In genomic region chr14:92465353-92466067, GRCh38 we compare ENCODE assay signal across 15 cellular contexts. TPM values are rescaled to one million over a fixed set of nuclear protein-coding genes. Genes with fewer than 3 reads are reported as not detected.
DNase-seq lines count a peak whose midpoint lies in the region; ATAC-seq and TF ChIP-seq lines count a peak whose summit lies in the region.
"Had no signal": no experiment of that assay in that cellular context is flagged by ENCODE, and none has a peak within 500 bp of the region (broad histone marks: within the 10 kb centered on the region; RNA-seq: fewer than 3 reads in every experiment).

No MANE protein-coding gene starts in this region.

- H3K36me3 ChIP-seq in left lung (no peaks in the 10 kb centered on the region), body of pancreas (replicated peaks in 1 of 2; ENCODE audit: insufficient read depth in 1 of 2, low read depth in 2 of 2) (no peaks in the 10 kb centered on the region)

- CTCF ChIA-PET in activated CD8-positive, alpha-beta memory T cell treated with anti-CD3 and anti-CD28 coated beads, Interleukin-2, amount 10 ng/mL, durations not matched to agents 7 days and 5 days (lab: Charles Lee) = no interaction called here
- CTCF ChIA-PET in WTC11 (lab: Charles Lee) = interaction anchor here (0.9 kb wide), 3 partner anchors 122 to 221 kb away, joined by 3 read pairs; no protein-coding TSS in a partner anchor

- H3K9me3 ChIP-seq in left lung (peaks cover 0 to 11% of the 10 kb centered on the region in 2 donors), body of pancreas (peaks cover 0 to 5% (median 0%) of the 10 kb centered on the region in 3 donors)

- POLR2A ChIA-PET in WTC11 (lab: Charles Lee) = interaction anchor here (0.5 kb wide), 1 partner anchor 608 kb away, joined by 4 read pairs; no protein-coding TSS in a partner anchor

- H3K4me1 Mint-ChIP-seq in activated CD8-positive, alpha-beta memory T cell treated with anti-CD3 and anti-CD28 coated beads, Interleukin-2, amount 10 ng/mL, durations not matched to agents 7 days and 5 days = peaks cover 20% of the 10 kb centered on the region
- H3K4me1 Mint-ChIP-seq in WTC11 (peaks cover 14% of the 10 kb centered on the region), type B pancreatic cell (ENCODE audit: unreplicated experiment) (peaks cover 8% of the 10 kb centered on the region), glutamatergic neuron (ENCODE audit: low read depth, unreplicated experiment) (no peaks in the 10 kb centered on the region)

- no peak for ATAC-seq in activated CD8-positive, alpha-beta memory T cell treated with anti-CD3 and anti-CD28 coated beads, Interleukin-2, amount 10 ng/mL, durations not matched to agents 7 days and 5 days
- ATAC-seq in WTC11 (peak; percentile 65), left lung (peak; percentile 13), body of pancreas (no peak), HG03045 (IDR thresholded peaks at IDR 0.05; ENCODE audit: unreplicated experiment) (no peak)
- ATAC-seq: K562 had no signal

- H3K36me3 Mint-ChIP-seq in activated CD8-positive, alpha-beta memory T cell treated with anti-CD3 and anti-CD28 coated beads, Interleukin-2, amount 10 ng/mL, durations not matched to agents 7 days and 5 days = peaks cover 6% of the 10 kb centered on the region
- H3K36me3 Mint-ChIP-seq in WTC11 = peaks cover 8% of the 10 kb centered on the region
- peaks cover 4% of the 10 kb centered on the region for H3K36me3 Mint-ChIP-seq in type B pancreatic cell
- peaks cover 10% of the 10 kb centered on the region for H3K36me3 Mint-ChIP-seq in glutamatergic neuron (ENCODE audit: unreplicated experiment)

- 63 to 70% methylated on average over 12 of the region's 13 CpGs for WGBS in body of pancreas, 2 donors

- H3K9me3 Mint-ChIP-seq in activated CD8-positive, alpha-beta memory T cell treated with anti-CD3 and anti-CD28 coated beads, Interleukin-2, amount 10 ng/mL, durations not matched to agents 7 days and 5 days (ENCODE audit: low read depth) = peaks cover 2% of the 10 kb centered on the region
- H3K9me3 Mint-ChIP-seq in WTC11 (peaks cover 22% of the 10 kb centered on the region), type B pancreatic cell (peaks cover 11% of the 10 kb centered on the region), glutamatergic neuron (ENCODE audit: unreplicated experiment) (peaks cover 2% of the 10 kb centered on the region)

- TF ChIP-seq CTCF in WTC11 (IDR thresholded peaks at IDR 0.05) (no peak), left lung (IDR thresholded peaks at IDR 0.05) (no peak), type B pancreatic cell (conservative IDR thresholded peaks at IDR 0.05) (no peak), glutamatergic neuron (IDR thresholded peaks at IDR 0.05; ENCODE audit: partially characterized antibody, unreplicated experiment) (no peak), body of pancreas (IDR thresholded peaks at IDR 0.05) (no peak)

- intact Hi-C loops in left lung (cut with DNase I) (no loop called here), body of pancreas (cut with DNase I) (no loop called here)

- H3K4me3 ChIP-seq in left lung (no peak overlapping the region), body of pancreas (no peak overlapping the region)
- H3K4me3 ChIP-seq: K562 had no signal

- H3K27ac Mint-ChIP-seq in activated CD8-positive, alpha-beta memory T cell treated with anti-CD3 and anti-CD28 coated beads, Interleukin-2, amount 10 ng/mL, durations not matched to agents 7 days and 5 days = no peak overlapping the region
- H3K27ac Mint-ChIP-seq in WTC11 = no peak overlapping the region
- no peak overlapping the region for H3K27ac Mint-ChIP-seq in type B pancreatic cell
- H3K27ac Mint-ChIP-seq in glutamatergic neuron (ENCODE audit: unreplicated experiment) = no peak overlapping the region

- H3K27me3 ChIP-seq in left lung (no peaks in the 10 kb centered on the region), body of pancreas (no peaks in the 10 kb centered on the region)

- H3K4me3 Mint-ChIP-seq in activated CD8-positive, alpha-beta memory T cell treated with anti-CD3 and anti-CD28 coated beads, Interleukin-2, amount 10 ng/mL, durations not matched to agents 7 days and 5 days = no peak overlapping the region
- H3K4me3 Mint-ChIP-seq in WTC11 (no peak overlapping the region), type B pancreatic cell (no peak overlapping the region), glutamatergic neuron (ENCODE audit: unreplicated experiment) (no peak overlapping the region)

- H3K4me1 ChIP-seq in left lung (peaks cover 0 to 30% of the 10 kb centered on the region in 2 donors), body of pancreas (no peaks in the 10 kb centered on the region)

- H3K27ac ChIP-seq in left lung (peak overlapping the region in 1 of 2 donors; percentile 48), body of pancreas (no peak overlapping the region)

- H3K27me3 Mint-ChIP-seq in activated CD8-positive, alpha-beta memory T cell treated with anti-CD3 and anti-CD28 coated beads, Interleukin-2, amount 10 ng/mL, durations not matched to agents 7 days and 5 days = no peaks in the 10 kb centered on the region
- H3K27me3 Mint-ChIP-seq in WTC11 (ENCODE audit: low read depth) = no peaks in the 10 kb centered on the region
- H3K27me3 Mint-ChIP-seq in type B pancreatic cell = peaks cover 3% of the 10 kb centered on the region
- peaks cover 5% of the 10 kb centered on the region for H3K27me3 Mint-ChIP-seq in glutamatergic neuron (ENCODE audit: unreplicated experiment)

- DNase-seq in activated CD8-positive, alpha-beta memory T cell treated with anti-CD3 and anti-CD28 coated beads, Interleukin-2, amount 10 ng/mL, durations not matched to agents 7 days and 5 days = peak; percentile 32
- no peak for DNase-seq in activated CD8-positive, alpha-beta memory T cell treated with anti-CD3 and anti-CD28 coated beads for 24 hours
- DNase-seq in WTC11 (ENCODE audit: low spot score) (no peak), left lung (no peak), type B pancreatic cell (ENCODE audit: extremely low spot score, unreplicated experiment) (peak; percentile 48), glutamatergic neuron (no peak), body of pancreas (no peak)
- DNase-seq: C1 segment of cervical spinal cord, Caco-2, NCI-H1930, NCI-H510A, NCI-H82, SHP77 had no signal

- TF ChIP-seq POLR2A in body of pancreas (IDR thresholded peaks at IDR 0.05) = no peak

TF ChIP-seq in WTC11, 78 proteins besides CTCF, POLR2A, EP300 and RAD21 (continues in another document):
- TF ChIP-seq MLX (CRISPR knock-in tag; IDR thresholded peaks at IDR 0.05) (no peak), ZNF423 (CRISPR knock-in tag; IDR thresholded peaks at IDR 0.05) (no peak), ZNF219 (CRISPR knock-in tag; IDR thresholded peaks at IDR 0.05; ENCODE audit: borderline replicate concordance) (no peak), CBFB (CRISPR knock-in tag; IDR thresholded peaks at IDR 0.05; ENCODE audit: low read depth) (no peak), PRRX2 (CRISPR knock-in tag; IDR thresholded peaks at IDR 0.05) (no peak), JAZF1 (CRISPR knock-in tag; IDR thresholded peaks at IDR 0.05) (no peak), SMAD4 (CRISPR knock-in tag; IDR thresholded peaks at IDR 0.05) (no peak), GTF2I (CRISPR knock-in tag; conservative IDR thresholded peaks at IDR 0.05) (no peak), NR2C2 (CRISPR knock-in tag; IDR thresholded peaks at IDR 0.05) (no peak), ATF3 (CRISPR knock-in tag; conservative IDR thresholded peaks at IDR 0.05) (no peak), PREB (CRISPR knock-in tag; IDR thresholded peaks at IDR 0.05; ENCODE audit: borderline replicate concordance) (no peak)
- TF ChIP-seq, protein P1, sequence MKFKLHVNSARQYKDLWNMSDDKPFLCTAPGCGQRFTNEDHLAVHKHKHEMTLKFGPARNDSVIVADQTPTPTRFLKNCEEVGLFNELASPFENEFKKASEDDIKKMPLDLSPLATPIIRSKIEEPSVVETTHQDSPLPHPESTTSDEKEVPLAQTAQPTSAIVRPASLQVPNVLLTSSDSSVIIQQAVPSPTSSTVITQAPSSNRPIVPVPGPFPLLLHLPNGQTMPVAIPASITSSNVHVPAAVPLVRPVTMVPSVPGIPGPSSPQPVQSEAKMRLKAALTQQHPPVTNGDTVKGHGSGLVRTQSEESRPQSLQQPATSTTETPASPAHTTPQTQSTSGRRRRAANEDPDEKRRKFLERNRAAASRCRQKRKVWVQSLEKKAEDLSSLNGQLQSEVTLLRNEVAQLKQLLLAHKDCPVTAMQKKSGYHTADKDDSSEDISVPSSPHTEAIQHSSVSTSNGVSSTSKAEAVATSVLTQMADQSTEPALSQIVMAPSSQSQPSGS (CRISPR knock-in tag; IDR thresholded peaks at IDR 0.05; ENCODE audit: borderline replicate concordance, low read depth) = no peak

RNA-seq across cellular contexts. Expression of gene RIN3, which starts 48.1 kb away (rescaled TPM):
- 100 to 1,000 TPM in 1 of 2 experiments, 10 to 100 TPM in 1; 76.1 to 122 TPM for total RNA-seq in activated CD8-positive, alpha-beta memory T cell treated with anti-CD3 and anti-CD28 coated beads, Interleukin-2, amount 10 ng/mL, durations not matched to agents 7 days and 5 days
- 2.7 to 3.3 TPM (median 3.0 TPM) in 3 replicates for total RNA-seq in WTC11 (2021)
- total RNA-seq in left lung = 10 to 100 TPM; 25.7 to 54.8 TPM
- total RNA-seq in type B pancreatic cell (ENCODE audit: low replicate concordance) = 11.3 and 12.9 TPM in 2 replicates
- 0.76 TPM for total RNA-seq in glutamatergic neuron (ENCODE audit: unreplicated experiment)
- total RNA-seq in body of pancreas = 1 to 10 TPM; 2.6 to 3.3 TPM

Comparison
In these comparisons a context has a peak if more than half of its experiments do, and no peak if none do; other contexts are left out.
1. DNase-seq: peak in activated CD8-positive, alpha-beta memory T cell treated with anti-CD3 and anti-CD28 coated beads, Interleukin-2, amount 10 ng/mL, durations not matched to agents 7 days and 5 days (single experiment) and type B pancreatic cell (single experiment); none in activated CD8-positive, alpha-beta memory T cell treated with anti-CD3 and anti-CD28 coated beads for 24 hours (single experiment), WTC11 (single experiment), left lung (0 of 2), glutamatergic neuron (single experiment) and body of pancreas (0 of 4).
2. ATAC-seq: peak in WTC11 (single experiment) and left lung (single experiment); none in activated CD8-positive, alpha-beta memory T cell treated with anti-CD3 and anti-CD28 coated beads, Interleukin-2, amount 10 ng/mL, durations not matched to agents 7 days and 5 days (single experiment), body of pancreas (single experiment) and HG03045 (single experiment).